ENCODE assay signal across 31 cellular contexts in genomic region chr6:35079311-35080000, GRCh38.
A peak's percentile ranks its signal among the peaks of the same experiment; 100 is the strongest.
DNase-seq lines count a peak whose midpoint lies in the region; ATAC-seq, FAIRE-seq and TF ChIP-seq lines count a peak whose summit lies in the region.
"Had no signal": no experiment of that assay in that cellular context is flagged by ENCODE, and none has a peak within 500 bp of the region (broad histone marks: within the 10 kb centered on the region; RNA-seq: fewer than 3 reads in every experiment).

No MANE protein-coding gene starts in this region.

- peaks cover 2% of the 10 kb centered on the region for H3K9me1 ChIP-seq in keratinocyte (ENCODE audit: control insufficient read depth, extremely low read depth, insufficient read depth, low read length)

- H3K9ac ChIP-seq in H9 (ENCODE audit: extremely low read depth, insufficient read length, low read length) (no peak overlapping the region), keratinocyte (ENCODE audit: control insufficient read depth, extremely low read depth, insufficient read depth, low read length) (no peak overlapping the region)

- H2BK15ac ChIP-seq in H9 (ENCODE audit: low read depth, low read length): no peak overlapping the region

- H4K5ac ChIP-seq in H9 (ENCODE audit: insufficient read length, low read depth, low read length): no peak overlapping the region

- H3K36me3 Mint-ChIP-seq in H9 (ENCODE audit: insufficient read depth in 1 of 3, low read depth in 3 of 3) (peaks cover 12 to 47% (median 45%) of the 10 kb centered on the region in 3 experiments), activated B cell treated with CpG ODN at 0.5 μM for 24 hours (ENCODE audit: low read depth) (peaks cover 50% of the 10 kb centered on the region)

- WGBS in H9 (ENCODE audit: extremely low coverage, insufficient read length, low lambda C conversion rate): no CpG with 5 or more reads among the region's 23 CpGs
- WGBS in spleen, 5 donors: 93 to 99% (median 94%) methylated on average over 15 to 23 of the region's 23 CpGs

- H4K20me1 ChIP-seq in H9 (ENCODE audit: control insufficient read depth, insufficient read depth, insufficient read length): no peaks in the 10 kb centered on the region
- H4K20me1 ChIP-seq in keratinocyte (ENCODE audit: control insufficient read depth, extremely low read depth, insufficient read depth, low read length): no peaks in the 10 kb centered on the region

- POLR2A ChIA-PET in activated B cell treated with CpG ODN at 0.5 μM for 24 hours (lab: Charles Lee): no interaction called here

- TF ChIP-seq POLR2A in spleen (IDR thresholded peaks at IDR 0.05): no peak

- H3K79me2 ChIP-seq in H9 (ENCODE audit: insufficient read depth, low read length): no peaks in the 10 kb centered on the region
- no peaks in the 10 kb centered on the region for H3K79me2 ChIP-seq in keratinocyte (ENCODE audit: control insufficient read depth, insufficient read depth, low read length)

- H3K4me2 ChIP-seq in H9 (ENCODE audit: insufficient read depth, insufficient read length, low read length) (no peak overlapping the region), keratinocyte (ENCODE audit: control insufficient read depth, extremely low read depth, insufficient read depth, low read depth, low read length) (no peak overlapping the region)

- CTCF ChIA-PET in activated B cell treated with CpG ODN at 0.5 μM for 24 hours (lab: Charles Lee): no interaction called here

- no peak overlapping the region for H2BK5ac ChIP-seq in H9 (ENCODE audit: insufficient read length, low read length)

- no peak overlapping the region for H3K4ac ChIP-seq in H9 (ENCODE audit: low read depth, low read length)

- peaks cover 18 to 23% of the 10 kb centered on the region in 2 experiments for H3K4me1 Mint-ChIP-seq in H9
- no peaks in the 10 kb centered on the region for H3K4me1 Mint-ChIP-seq in activated B cell treated with CpG ODN at 0.5 μM for 24 hours
- H3K4me1 Mint-ChIP-seq: activated CD4-positive, alpha-beta memory T cell treated with anti-CD3 and anti-CD28 coated beads, Interleukin-2, amount 10 ng/mL, durations not matched to agents 7 days and 5 days had no signal

- no peak overlapping the region for H3K14ac ChIP-seq in H9 (ENCODE audit: insufficient read depth, low read length)

- H3K36me3 ChIP-seq in keratinocyte (ENCODE audit: control insufficient read depth in 2 of 2, extremely low read depth in 1 of 2, insufficient read depth in 2 of 2, low read length in 2 of 2): peaks cover 6 to 8% of the 10 kb centered on the region in 2 experiments
- H3K36me3 ChIP-seq in spleen: peaks cover 0 to 100% (median 77%) of the 10 kb centered on the region in 6 donors
- peaks cover 88% of the 10 kb centered on the region for H3K36me3 ChIP-seq in lower lobe of right lung

- no peak for TF ChIP-seq CTCF in H9 (conservative IDR thresholded peaks at IDR 0.05)
- no peak for TF ChIP-seq CTCF in activated B cell treated with CpG ODN at 0.5 μM for 24 hours (IDR thresholded peaks at IDR 0.05)
- TF ChIP-seq CTCF in keratinocyte (optimal IDR thresholded peaks at IDR 0.05 in 1 of 3, IDR thresholded peaks at IDR 0.05 in 1 of 3, conservative IDR thresholded peaks at IDR 0.05 in 1 of 3; ENCODE audit: extremely low read depth in 1 of 3, insufficient read depth in 2 of 3, low read length in 3 of 3): no peak
- no peak for TF ChIP-seq CTCF in spleen (IDR thresholded peaks at IDR 0.05 in 8 of 11, conservative IDR thresholded peaks at IDR 0.05 in 3 of 11)
- TF ChIP-seq CTCF in lower lobe of right lung (IDR thresholded peaks at IDR 0.05): no peak

- no peaks in the 10 kb centered on the region for H3K23me2 ChIP-seq in H9 (ENCODE audit: insufficient read length, low read depth, low read length, poor library complexity, severe bottlenecking)

- H3K9me3 Mint-ChIP-seq in H9: no peaks in the 10 kb centered on the region; a peak in 1 of 5 replicates
- no peaks in the 10 kb centered on the region for H3K9me3 Mint-ChIP-seq in activated B cell treated with CpG ODN at 0.5 μM for 24 hours
- H3K9me3 Mint-ChIP-seq: activated CD4-positive, alpha-beta memory T cell treated with anti-CD3 and anti-CD28 coated beads, Interleukin-2, amount 10 ng/mL, durations not matched to agents 7 days and 5 days; nephron progenitor cell had no signal

- H3K4me3 ChIP-seq in keratinocyte (ENCODE audit: control insufficient read depth in 2 of 3, extremely low read depth in 1 of 3, insufficient read depth in 2 of 3, low read depth in 1 of 3, low read length in 3 of 3) (no peak overlapping the region), spleen (no peak overlapping the region), lower lobe of right lung (no peak overlapping the region)
- H3K4me3 ChIP-seq: pancreas, stomach, tibial artery had no signal

- DNase-seq in H9 (no peak), activated B cell treated with CpG ODN at 0.5 μM for 24 hours (peak; percentile 5), keratinocyte (ENCODE audit: low read depth, low spot score) (no peak), spleen (peak; percentile 61), lower lobe of right lung (no peak)
- DNase-seq: activated CD4-positive, alpha-beta memory T cell treated with anti-CD3 and anti-CD28 coated beads, Interleukin-2, amount 10 ng/mL, durations not matched to agents 7 days and 5 days; activated CD8-positive, alpha-beta memory T cell treated with anti-CD3 and anti-CD28 coated beads, Interleukin-2, amount 50 U/mL, for 4 hours; activated naive CD4-positive, alpha-beta T cell treated with anti-CD3 and anti-CD28 coated beads, Interleukin-2, amount 50 U/mL, for 16 hours; C1 segment of cervical spinal cord; COR-L47; glutamatergic neuron; HCEC 1CT; Kasumi-1; NCI-H1417 treated with DMSO at 0.1 percent for 48 hours; NCI-H2081 treated with DMSO at 0.1 percent for 48 hours; NCI-H2227 treated with DMSO at 0.1 percent for 48 hours; NCI-H69; nephron progenitor cell; PC-3; stimulated activated CD4-positive, alpha-beta T cell treated with anti-CD3 and anti-CD28 coated beads, Interleukin-4, amount 100 ng/mL, for 1 hour; stomach; T-helper 2 cell had no signal

- H3K4me3 Mint-ChIP-seq in H9: no peak overlapping the region
- no peak overlapping the region for H3K4me3 Mint-ChIP-seq in activated B cell treated with CpG ODN at 0.5 μM for 24 hours
- H3K4me3 Mint-ChIP-seq: activated CD4-positive, alpha-beta memory T cell treated with anti-CD3 and anti-CD28 coated beads, Interleukin-2, amount 10 ng/mL, durations not matched to agents 7 days and 5 days; nephron progenitor cell had no signal

- no peak overlapping the region for H3K27ac ChIP-seq in H9 (ENCODE audit: insufficient read length, low read depth, low read length)
- H3K27ac ChIP-seq in keratinocyte (ENCODE audit: control insufficient read depth, insufficient read depth, low read length): peak overlapping the region; percentile 85
- peak overlapping the region in 1 of 8 donors; percentile 76 for H3K27ac ChIP-seq in spleen
- H3K27ac ChIP-seq in lower lobe of right lung: no peak overlapping the region
- H3K27ac ChIP-seq: epithelial cell of prostate, pancreas, tibial artery had no signal

- H3K27me3 ChIP-seq in H9 (ENCODE audit: insufficient read depth, low read length) (no peaks in the 10 kb centered on the region), keratinocyte (ENCODE audit: control insufficient read depth, extremely low read depth, insufficient read depth, low read length) (no peaks in the 10 kb centered on the region), spleen (replicated peaks in 1 of 7) (no peaks in the 10 kb centered on the region), lower lobe of right lung (ENCODE audit: low read depth) (no peaks in the 10 kb centered on the region)
- H3K27me3 ChIP-seq: pancreas, stomach, tibial artery had no signal

- dilution Hi-C loops in keratinocyte (cut with MboI; ENCODE audit: extremely low pct_ligation_motif_present, low sequenced_read_pairs): no loop called here

- no peak overlapping the region for H4K8ac ChIP-seq in H9 (replicated peaks; ENCODE audit: insufficient read length, low read depth, low read length)

- H3K23ac ChIP-seq in H9 (ENCODE audit: insufficient read length, low read depth, low read length): no peak overlapping the region

- H3K27ac Mint-ChIP-seq in H9 (peak overlapping the region in 2 of 3 experiments; percentile 4 to 39; a peak in 1 of 7 replicates), activated B cell treated with CpG ODN at 0.5 μM for 24 hours (no peak overlapping the region)
- H3K27ac Mint-ChIP-seq: activated CD4-positive, alpha-beta memory T cell treated with anti-CD3 and anti-CD28 coated beads, Interleukin-2, amount 10 ng/mL, durations not matched to agents 7 days and 5 days; nephron progenitor cell had no signal

- intact Hi-C loops in activated B cell treated with CpG ODN at 0.5 μM for 24 hours (cut with micrococcal nuclease): no loop called here
- intact Hi-C loops in spleen (cut with DNase I; ENCODE audit: low total_unique reads): no loop called here
- intact Hi-C loops in lower lobe of right lung (cut with DNase I): no loop called here

- H3K18ac ChIP-seq in H9 (ENCODE audit: insufficient read length, low read depth, low read length): no peak overlapping the region

- H3K4me1 ChIP-seq in H9 (ENCODE audit: insufficient read depth, low read length) (no peaks in the 10 kb centered on the region), keratinocyte (ENCODE audit: control insufficient read depth, extremely low read depth, insufficient read depth, low read length) (peaks cover 60% of the 10 kb centered on the region), spleen (peaks cover 12 to 32% (median 24%) of the 10 kb centered on the region in 6 donors), lower lobe of right lung (peaks cover 19% of the 10 kb centered on the region)
- H3K4me1 ChIP-seq: pancreas, tibial artery had no signal

- no peaks in the 10 kb centered on the region for H3K79me1 ChIP-seq in H9 (ENCODE audit: insufficient read depth, low read depth, low read length, poor library complexity, severe bottlenecking)

- no peak overlapping the region for H2AFZ ChIP-seq in H9 (ENCODE audit: low read length)
- no peak overlapping the region for H2AFZ ChIP-seq in keratinocyte (ENCODE audit: control insufficient read depth, low read length)

- no peak overlapping the region for H2BK120ac ChIP-seq in H9 (ENCODE audit: low read depth, low read length, poor library complexity, severe bottlenecking)

- no peaks in the 10 kb centered on the region for H3K9me3 ChIP-seq in H9 (ENCODE audit: control insufficient read depth, low read depth, low read length)
- no peaks in the 10 kb centered on the region for H3K9me3 ChIP-seq in keratinocyte (ENCODE audit: control insufficient read depth, low read depth, low read length)
- no peaks in the 10 kb centered on the region for H3K9me3 ChIP-seq in spleen
- H3K9me3 ChIP-seq in lower lobe of right lung: no peaks in the 10 kb centered on the region
- H3K9me3 ChIP-seq: pancreas, stomach, tibial artery had no signal

- ATAC-seq in activated B cell treated with CpG ODN at 0.5 μM for 24 hours (ENCODE audit: low read depth): no peak
- ATAC-seq in lower lobe of right lung: no peak
- ATAC-seq in GM19397 (IDR thresholded peaks at IDR 0.05; ENCODE audit: unreplicated experiment): no peak
- no peak for ATAC-seq in HG02973 (IDR thresholded peaks at IDR 0.05; ENCODE audit: unreplicated experiment)
- ATAC-seq: pancreas, PC-3, right cardiac atrium, Right ventricle myocardium inferior had no signal

- no peak overlapping the region for H3T11ph ChIP-seq in H9 (ENCODE audit: low read length)

- FAIRE-seq in keratinocyte (lab: Jason Lieb, UNC): no peak
- FAIRE-seq: GM12891, islet of Langerhans, pancreas had no signal

- H2BK12ac ChIP-seq in H9 (ENCODE audit: insufficient read length, low read depth, low read length): no peak overlapping the region

- no peaks in the 10 kb centered on the region for H3K27me3 Mint-ChIP-seq in H9 (ENCODE audit: low read depth)
- no peaks in the 10 kb centered on the region for H3K27me3 Mint-ChIP-seq in activated B cell treated with CpG ODN at 0.5 μM for 24 hours
- H3K27me3 Mint-ChIP-seq: activated CD4-positive, alpha-beta memory T cell treated with anti-CD3 and anti-CD28 coated beads, Interleukin-2, amount 10 ng/mL, durations not matched to agents 7 days and 5 days had no signal

- H2BK20ac ChIP-seq in H9 (ENCODE audit: low read depth, low read length, poor library complexity, severe bottlenecking): no peak overlapping the region

- no peak overlapping the region for H2AK5ac ChIP-seq in H9 (ENCODE audit: insufficient read length, low read length)

- H3K56ac ChIP-seq in H9 (ENCODE audit: insufficient read length, low read depth, low read length): no peak overlapping the region

- H4K91ac ChIP-seq in H9 (ENCODE audit: insufficient read length, low read depth, low read length): no peak overlapping the region

Comparison
In these comparisons a context has a peak if more than half of its experiments do, and no peak if none do; other contexts are left out.
1. DNase-seq: peak in activated B cell treated with CpG ODN at 0.5 μM for 24 hours (single experiment) and spleen (single experiment); none in H9 (single experiment), keratinocyte (single experiment) and lower lobe of right lung (single experiment).